ENCODE assay signal across 8 cellular contexts in genomic region chr16:24729967-24730815, GRCh38. TPM values are rescaled to one million over a fixed set of nuclear protein-coding genes. Genes with fewer than 3 reads are reported as not detected.
DNase-seq lines count a peak whose midpoint lies in the region; ATAC-seq, FAIRE-seq and TF ChIP-seq lines count a peak whose summit lies in the region.

No MANE protein-coding gene starts in this region.

- H3K36me3 Mint-ChIP-seq in HFFc6 (ENCODE audit: low read depth) (peaks cover 34% of the 10 kb centered on the region), brain (peaks cover 32% of the 10 kb centered on the region)

- H3K36me3 ChIP-seq in SU-DHL-6 (ENCODE audit: low read length) (peaks cover 7% of the 10 kb centered on the region; the same call in 1 of the 2 replicates), keratinocyte (ENCODE audit: control insufficient read depth in 2 of 2, extremely low read depth in 1 of 2, insufficient read depth in 2 of 2, low read length in 2 of 2) (peaks cover 3 to 17% of the 10 kb centered on the region in 2 experiments)

- peak overlapping the region; percentile 72 for H3K9ac ChIP-seq in SU-DHL-6 (ENCODE audit: low read length)
- H3K9ac ChIP-seq in keratinocyte (ENCODE audit: control insufficient read depth, extremely low read depth, insufficient read depth, low read length), result peak overlapping the region; percentile 85

- no peak for FAIRE-seq in keratinocyte (lab: Jason Lieb, UNC)

- no peak for ATAC-seq in activated CD4-positive, CD25-positive, alpha-beta regulatory T cell treated with anti-CD3 and anti-CD28 coated beads, Interleukin-2, amount 50 U/mL, for 24 hours

- H3K4me1 Mint-ChIP-seq in HFFc6 (ENCODE audit: low read depth) (peaks cover 41% of the 10 kb centered on the region), brain (peaks cover 57% of the 10 kb centered on the region)

- no peaks in the 10 kb centered on the region for H3K9me1 ChIP-seq in keratinocyte (ENCODE audit: control insufficient read depth, extremely low read depth, insufficient read depth, low read length)

- H3K4me2 ChIP-seq in SU-DHL-6 (ENCODE audit: low read depth, low read length, poor library complexity, severe bottlenecking), result peak overlapping the region; percentile 83
- H3K4me2 ChIP-seq in keratinocyte (ENCODE audit: control insufficient read depth, extremely low read depth, insufficient read depth, low read depth, low read length), result peak overlapping the region; percentile 66

- H3K27me3 Mint-ChIP-seq in HFFc6 (ENCODE audit: insufficient read depth), result no peaks in the 10 kb centered on the region
- no peaks in the 10 kb centered on the region for H3K27me3 Mint-ChIP-seq in brain

- peaks cover 4% of the 10 kb centered on the region; the same call in 1 of the 2 replicates for H3F3A ChIP-seq in SU-DHL-6 (ENCODE audit: insufficient read depth)

- H3K4me3 ChIP-seq in SU-DHL-6 (ENCODE audit: insufficient read depth, low read length, poor library complexity, severe bottlenecking) (peak overlapping the region; percentile 99), keratinocyte (ENCODE audit: control insufficient read depth in 2 of 3, extremely low read depth in 1 of 3, insufficient read depth in 2 of 3, low read depth in 1 of 3, low read length in 3 of 3) (peak overlapping the region; percentile 75 to 93 (median 89))

- TF ChIP-seq CTCF in HFFc6 (IDR thresholded peaks at IDR 0.05) (no peak), SU-DHL-6 (IDR thresholded peaks at IDR 0.05; ENCODE audit: insufficient read depth, low read length, poor library complexity, severe bottlenecking) (no peak), brain (conservative IDR thresholded peaks at IDR 0.05) (no peak), keratinocyte (optimal IDR thresholded peaks at IDR 0.05 in 1 of 3, IDR thresholded peaks at IDR 0.05 in 1 of 3, conservative IDR thresholded peaks at IDR 0.05 in 1 of 3; ENCODE audit: extremely low read depth in 1 of 3, insufficient read depth in 2 of 3, low read length in 3 of 3) (no peak)

- H2AFZ ChIP-seq in SU-DHL-6 (ENCODE audit: low read depth, low read length, severe bottlenecking) (peak overlapping the region; percentile 99), keratinocyte (ENCODE audit: control insufficient read depth, low read length) (peak overlapping the region; percentile 39)

- H3K79me2 ChIP-seq in SU-DHL-6 (ENCODE audit: insufficient read depth, low read length) (peaks cover 59% of the 10 kb centered on the region), keratinocyte (ENCODE audit: control insufficient read depth, insufficient read depth, low read length) (peaks cover 53% of the 10 kb centered on the region)

- H3K27ac Mint-ChIP-seq in HFFc6 (peak overlapping the region; percentile 90), brain (peak overlapping the region; percentile 82 to 99 (median 95))

- H3K9me3 ChIP-seq in SU-DHL-6 (ENCODE audit: insufficient read depth, low read length), result no peaks in the 10 kb centered on the region
- no peaks in the 10 kb centered on the region for H3K9me3 ChIP-seq in keratinocyte (ENCODE audit: control insufficient read depth, low read depth, low read length)

- H3K4me1 ChIP-seq in keratinocyte (ENCODE audit: control insufficient read depth, extremely low read depth, insufficient read depth, low read length), result peaks cover 17% of the 10 kb centered on the region

- H3K27me3 ChIP-seq in SU-DHL-6 (ENCODE audit: low read length) (no peaks in the 10 kb centered on the region), keratinocyte (ENCODE audit: control insufficient read depth, extremely low read depth, insufficient read depth, low read length) (no peaks in the 10 kb centered on the region)

- dilution Hi-C loops in keratinocyte (cut with MboI; ENCODE audit: extremely low pct_ligation_motif_present, low sequenced_read_pairs), result no loop called here

- H3K9me3 Mint-ChIP-seq in HFFc6 (no peaks in the 10 kb centered on the region), brain (no peaks in the 10 kb centered on the region)

- DNase-seq in ELF-1 (ENCODE audit: low read depth, low spot score) (peak; percentile 21), HFFc6 (no peak), keratinocyte (ENCODE audit: low read depth, low spot score) (no peak), OCI-M2 (lab: John Stamatoyannopoulos, UW; ENCODE audit: unreplicated experiment) (no peak)
- DNase-seq in stimulated activated CD4-positive, alpha-beta T cell treated with anti-CD3 and anti-CD28 coated beads, Interleukin-2, amount 100 ng/mL, for 4 hours (ENCODE audit: low read depth), result peak; percentile 9

- no peaks in the 10 kb centered on the region for H4K20me1 ChIP-seq in SU-DHL-6 (ENCODE audit: low read depth, low read length)
- no peaks in the 10 kb centered on the region for H4K20me1 ChIP-seq in keratinocyte (ENCODE audit: control insufficient read depth, extremely low read depth, insufficient read depth, low read length)

- peak overlapping the region; percentile 62 for H3K27ac ChIP-seq in SU-DHL-6 (ENCODE audit: low read depth, low read length)
- H3K27ac ChIP-seq in keratinocyte (ENCODE audit: control insufficient read depth, insufficient read depth, low read length), result peak overlapping the region; percentile 80

- H3K9me2 ChIP-seq in SU-DHL-6 (replicated peaks; ENCODE audit: insufficient read depth, low read length), result no peaks in the 10 kb centered on the region

- H3K4me3 Mint-ChIP-seq in HFFc6 (peak overlapping the region; percentile 97), brain (peak overlapping the region; percentile 93 to 99 (median 96))

RNA-seq across cellular contexts. Expression of gene TNRC6A, which starts 0.7 kb away (rescaled TPM):
- 10 to 100 TPM; 40.7 to 49.3 (median 41.7) TPM for total RNA-seq in HFFc6 (2021; fragmentation: NEBNext Ultra II Directional; extraction: Animal tissue kit (Norgen Biotek cat#: 25700))
- polyA plus RNA-seq in brain (ENCODE audit: insufficient read depth, low read depth, low replicate concordance) (10.1 TPM), keratinocyte (17.7 to 30.8 TPM (median 23.3 TPM) in 3 replicates)
- 18.0 TPM for polyA plus RNA-seq in keratinocyte (2011; ENCODE audit: low read depth)
- polyA plus RNA-seq in keratinocyte (2011; cell fraction: cytosol; rRNA removed), result 9.5 and 13.9 TPM in 2 replicates
- polyA plus RNA-seq in keratinocyte (2011; cell fraction: nucleus; rRNA removed), result 71.5 and 74.5 TPM in 2 replicates
- 12.4 and 21.9 TPM in 2 replicates for polyA plus RNA-seq in keratinocyte (2012; ENCODE audit: low replicate concordance)
- 48.6 to 90.9 TPM (median 50.8 TPM) in 3 replicates for polyA minus RNA-seq in keratinocyte
- polyA minus RNA-seq in keratinocyte (2011; cell fraction: cytosol; rRNA and poly(A)+ RNA removed), result 20.0 TPM
- polyA minus RNA-seq in keratinocyte (2011; cell fraction: nucleus; rRNA and poly(A)+ RNA removed), result 52.5 and 84.1 TPM in 2 replicates

Comparison
In these comparisons a context has a peak if more than half of its experiments do, and no peak if none do; other contexts are left out.
1. DNase-seq: peak in ELF-1 (single experiment) and stimulated activated CD4-positive, alpha-beta T cell treated with anti-CD3 and anti-CD28 coated beads, Interleukin-2, amount 100 ng/mL, for 4 hours (single experiment); none in HFFc6 (single experiment), keratinocyte (single experiment) and OCI-M2 (single experiment).